In the genomic region with DNA sequence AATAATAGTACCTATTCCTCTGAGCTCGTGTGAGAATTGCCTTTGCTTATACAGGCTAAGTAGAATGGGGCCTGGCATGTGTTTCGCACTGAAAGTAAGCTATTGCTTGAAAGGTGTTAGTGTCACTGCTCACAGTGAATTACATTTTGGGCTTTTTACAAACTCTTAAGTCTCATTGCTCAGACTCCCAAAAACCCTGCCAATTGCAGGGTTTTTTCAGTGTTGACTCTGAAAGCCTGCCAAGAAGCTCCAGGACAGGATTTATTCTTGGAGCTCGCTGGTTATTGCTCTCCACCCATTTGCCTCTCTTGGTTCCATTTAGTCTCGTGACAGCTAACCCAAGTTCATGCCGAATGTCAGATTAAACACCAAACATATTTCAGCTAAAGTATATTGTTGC, we compare ENCODE assay signal across 11 cellular contexts. TPM values are rescaled to one million over a fixed set of nuclear protein-coding genes. Genes with fewer than 3 reads are reported as not detected.
A peak's percentile ranks its signal among the peaks of the same experiment; 100 is the strongest.
DNase-seq lines count a peak whose midpoint lies in the region; ATAC-seq and TF ChIP-seq lines count a peak whose summit lies in the region.
"Had no signal": no experiment of that assay in that cellular context is flagged by ENCODE, and none has a peak within 500 bp of the region (broad histone marks: within the 10 kb centered on the region; RNA-seq: fewer than 3 reads in every experiment).

No MANE protein-coding gene starts in this region.

- POLR2A ChIA-PET in activated CD8-positive, alpha-beta T cell treated with anti-CD3 and anti-CD28 coated beads, Interleukin-2, amount 10 ng/mL, durations not matched to agents 7 days and 5 days (lab: Charles Lee): interaction anchor here (0.7 kb wide), 1 partner anchor 343 kb away, joined by 3 read pairs; no protein-coding TSS in a partner anchor

- TF ChIP-seq CTCF in thoracic aorta (IDR thresholded peaks at IDR 0.05) (no peak), CD14-positive monocyte (IDR thresholded peaks at IDR 0.05) (no peak)

- CTCF ChIA-PET in activated CD8-positive, alpha-beta T cell treated with anti-CD3 and anti-CD28 coated beads, Interleukin-2, amount 10 ng/mL, durations not matched to agents 7 days and 5 days (lab: Charles Lee): interaction anchor here (0.9 to 3.0 kb wide), 2 partner anchors 13 to 27 kb away, joined by 3 to 9 read pairs; no protein-coding TSS in a partner anchor

- peak overlapping the region; percentile 67 to 77 for H3K27ac ChIP-seq in thoracic aorta
- H3K27ac ChIP-seq: psoas muscle had no signal

- H3K4me1 Mint-ChIP-seq in CD14-positive monocyte: peaks cover 6% of the 10 kb centered on the region
- peaks cover 2% of the 10 kb centered on the region for H3K4me1 Mint-ChIP-seq in activated CD8-positive, alpha-beta T cell treated with anti-CD3 and anti-CD28 coated beads, Interleukin-2, amount 10 ng/mL, durations not matched to agents 7 days and 5 days (ENCODE audit: low read depth)

- ATAC-seq in left lobe of liver (peak; percentile 90), thoracic aorta (ENCODE audit: insufficient number of reproducible peaks, low FRiP score, low read depth) (peak; percentile 85), GM21381 (IDR thresholded peaks at IDR 0.05; ENCODE audit: unreplicated experiment) (no peak)
- no peak for ATAC-seq in activated CD8-positive, alpha-beta T cell treated with anti-CD3 and anti-CD28 coated beads, Interleukin-2, amount 10 ng/mL, durations not matched to agents 7 days and 5 days

- H3K36me3 ChIP-seq in MG63: peaks cover 61% of the 10 kb centered on the region
- H3K36me3 ChIP-seq in thoracic aorta: no peaks in the 10 kb centered on the region

- H3K27ac Mint-ChIP-seq in CD14-positive monocyte: no peak overlapping the region
- no peak overlapping the region for H3K27ac Mint-ChIP-seq in activated CD8-positive, alpha-beta T cell treated with anti-CD3 and anti-CD28 coated beads, Interleukin-2, amount 10 ng/mL, durations not matched to agents 7 days and 5 days

- H3K9me3 ChIP-seq in MG63: no peaks in the 10 kb centered on the region
- H3K9me3 ChIP-seq in thoracic aorta: no peaks in the 10 kb centered on the region
- H3K9me3 ChIP-seq: psoas muscle had no signal

- H3K27me3 Mint-ChIP-seq in CD14-positive monocyte (ENCODE audit: low read depth in 3 of 3): peaks cover 0 to 2% (median 2%) of the 10 kb centered on the region in 3 donors
- no peaks in the 10 kb centered on the region for H3K27me3 Mint-ChIP-seq in activated CD8-positive, alpha-beta T cell treated with anti-CD3 and anti-CD28 coated beads, Interleukin-2, amount 10 ng/mL, durations not matched to agents 7 days and 5 days (ENCODE audit: low read depth)

- DNase-seq in MG63: peak; percentile 77
- DNase-seq in cerebellar cortex (ENCODE audit: low spot score): peak; percentile 62
- peak; percentile 75 for DNase-seq in left lobe of liver (ENCODE audit: low spot score)
- peak; percentile 34 for DNase-seq in thoracic aorta (ENCODE audit: low spot score)
- no peak for DNase-seq in CD14-positive monocyte (ENCODE audit: low spot score)
- DNase-seq in activated CD4-positive, alpha-beta T cell treated with anti-CD3 and anti-CD28 coated beads for 48 hours: no peak
- DNase-seq in activated CD8-positive, alpha-beta T cell treated with anti-CD3 and anti-CD28 coated beads, Interleukin-2, amount 10 ng/mL, durations not matched to agents 7 days and 5 days: no peak
- DNase-seq: activated CD4-positive, alpha-beta T cell treated with anti-CD3 and anti-CD28 coated beads, Interleukin-2, amount 50 U/mL, for 4 hours; SHP77 treated with DMSO at 0.1 percent for 48 hours had no signal

- H3K4me1 ChIP-seq in thoracic aorta (ENCODE audit: control insufficient read depth in 1 of 2, low read depth in 2 of 2): peaks cover 9 to 29% of the 10 kb centered on the region in 2 donors

- H3K4me3 Mint-ChIP-seq in CD14-positive monocyte: no peak overlapping the region
- no peak overlapping the region for H3K4me3 Mint-ChIP-seq in activated CD8-positive, alpha-beta T cell treated with anti-CD3 and anti-CD28 coated beads, Interleukin-2, amount 10 ng/mL, durations not matched to agents 7 days and 5 days

- no peaks in the 10 kb centered on the region for H3K27me3 ChIP-seq in MG63
- no peaks in the 10 kb centered on the region for H3K27me3 ChIP-seq in thoracic aorta (replicated peaks; ENCODE audit: insufficient read depth)

- intact Hi-C loops in CD14-positive monocyte (cut with micrococcal nuclease): no loop called here

- H3K36me3 Mint-ChIP-seq in CD14-positive monocyte: peaks cover 9 to 16% of the 10 kb centered on the region in 2 donors
- H3K36me3 Mint-ChIP-seq in activated CD8-positive, alpha-beta T cell treated with anti-CD3 and anti-CD28 coated beads, Interleukin-2, amount 10 ng/mL, durations not matched to agents 7 days and 5 days (ENCODE audit: low read depth): no peaks in the 10 kb centered on the region

- no peak overlapping the region for H3K4me3 ChIP-seq in MG63
- peak overlapping the region; percentile 32 for H3K4me3 ChIP-seq in thoracic aorta
- H3K4me3 ChIP-seq: psoas muscle had no signal

- no peaks in the 10 kb centered on the region for H3K9me3 Mint-ChIP-seq in CD14-positive monocyte
- H3K9me3 Mint-ChIP-seq in activated CD8-positive, alpha-beta T cell treated with anti-CD3 and anti-CD28 coated beads, Interleukin-2, amount 10 ng/mL, durations not matched to agents 7 days and 5 days (ENCODE audit: insufficient read depth): no peaks in the 10 kb centered on the region

RNA-seq across cellular contexts. Expression of a gene that starts 39.8 kb away (rescaled TPM):
- 7.3 and 12.5 TPM in 2 replicates for total RNA-seq in MG63 (2014; rRNA removed; shearing (Covaris generic); ENCODE audit: low replicate concordance)
- total RNA-seq in left lobe of liver: 5.9 TPM
- 1 to 10 TPM; 2.0 to 3.5 TPM for total RNA-seq in thoracic aorta
- 10 to 100 TPM; 12.0 to 14.0 TPM for polyA plus RNA-seq in CD14-positive monocyte
- 10 to 100 TPM; 15.2 to 16.5 TPM for total RNA-seq in activated CD8-positive, alpha-beta T cell treated with anti-CD3 and anti-CD28 coated beads, Interleukin-2, amount 10 ng/mL, durations not matched to agents 7 days and 5 days

RNA-seq across cellular contexts. Expression of a gene that starts 58.4 kb away (rescaled TPM):
- 10.5 and 11.2 TPM in 2 replicates for total RNA-seq in MG63 (2014; rRNA removed; shearing (Covaris generic); ENCODE audit: low replicate concordance)
- total RNA-seq in left lobe of liver (0.18 TPM), thoracic aorta (10 to 100 TPM; 16.5 to 21.1 TPM)
- under 1 TPM in 1 of 2 donors, not detected in 1; 0.03 TPM for polyA plus RNA-seq in CD14-positive monocyte
- total RNA-seq in activated CD8-positive, alpha-beta T cell treated with anti-CD3 and anti-CD28 coated beads, Interleukin-2, amount 10 ng/mL, durations not matched to agents 7 days and 5 days: under 1 TPM; 0.18 to 0.21 TPM

Comparison
In these comparisons a context has a peak if more than half of its experiments do, and no peak if none do; other contexts are left out.
1. DNase-seq: peak in MG63 (single experiment), cerebellar cortex (single experiment), left lobe of liver (single experiment) and thoracic aorta (single experiment); none in CD14-positive monocyte (single experiment), activated CD4-positive, alpha-beta T cell treated with anti-CD3 and anti-CD28 coated beads for 48 hours (single experiment) and activated CD8-positive, alpha-beta T cell treated with anti-CD3 and anti-CD28 coated beads, Interleukin-2, amount 10 ng/mL, durations not matched to agents 7 days and 5 days (single experiment).
2. ATAC-seq: peak in left lobe of liver (single experiment) and thoracic aorta (single experiment); none in GM21381 (single experiment) and activated CD8-positive, alpha-beta T cell treated with anti-CD3 and anti-CD28 coated beads, Interleukin-2, amount 10 ng/mL, durations not matched to agents 7 days and 5 days (single experiment).